ENCODE assay signal across 1 cellular context in the genomic region with DNA sequence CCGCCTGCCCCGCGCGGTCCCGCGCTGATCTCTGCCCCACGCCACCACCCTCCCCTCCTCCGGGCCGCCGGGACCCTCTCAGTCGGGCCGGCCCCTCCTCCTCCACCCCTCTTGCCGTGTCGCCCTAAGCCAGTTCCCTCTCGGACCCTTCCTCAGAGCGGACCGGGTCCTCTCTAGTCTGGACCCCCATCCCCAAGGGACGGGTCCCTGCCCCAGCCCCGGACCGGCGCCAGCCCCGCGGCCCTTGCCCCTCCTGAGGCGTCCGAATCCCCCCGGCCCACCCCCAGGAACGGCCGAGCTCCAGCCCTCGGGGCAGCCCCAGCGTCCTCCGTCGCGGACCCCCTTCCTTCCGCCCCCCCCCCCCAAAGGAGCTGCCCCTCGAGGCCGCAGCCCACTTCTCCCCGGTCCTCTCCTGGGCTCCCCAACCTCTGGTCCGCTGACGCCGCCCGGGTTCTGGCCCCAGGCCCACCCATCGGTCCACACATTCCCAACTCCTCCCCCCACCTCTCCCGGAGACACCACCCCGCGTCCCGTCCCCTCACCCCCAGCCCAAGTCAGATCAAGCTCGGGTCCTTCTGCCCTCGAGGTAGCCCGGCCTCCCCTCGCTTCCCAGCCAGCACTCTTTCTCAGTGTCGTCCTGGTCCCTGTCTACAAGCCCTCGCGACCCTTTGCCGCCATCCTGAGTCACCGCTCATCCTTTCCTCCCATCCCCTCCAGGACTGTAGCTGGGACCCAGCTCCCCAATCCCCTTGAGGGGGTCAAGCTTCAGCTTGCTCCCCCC.
TF ChIP-seq lines count a peak whose summit lies in the region.

No MANE protein-coding gene starts in this region.

TF ChIP-seq in HepG2, 621 proteins besides CTCF, POLR2A, EP300 and RAD21:
- TF ChIP-seq ZNF142 (CRISPR knock-in tag; IDR thresholded peaks at IDR 0.05) = no peak
- TF ChIP-seq HMGXB4 (CRISPR knock-in tag; IDR thresholded peaks at IDR 0.05; ENCODE audit: borderline replicate concordance in 1 of 2, low read depth in 1 of 2) = peak in 1 of 2 experiments; percentile 26; a peak in 1 of 4 replicates
- peak; percentile 20; the same call in 1 of the 2 replicates for TF ChIP-seq KDM2A (CRISPR knock-in tag; IDR thresholded peaks at IDR 0.05; ENCODE audit: borderline replicate concordance, low read depth)
- TF ChIP-seq, protein P1, sequence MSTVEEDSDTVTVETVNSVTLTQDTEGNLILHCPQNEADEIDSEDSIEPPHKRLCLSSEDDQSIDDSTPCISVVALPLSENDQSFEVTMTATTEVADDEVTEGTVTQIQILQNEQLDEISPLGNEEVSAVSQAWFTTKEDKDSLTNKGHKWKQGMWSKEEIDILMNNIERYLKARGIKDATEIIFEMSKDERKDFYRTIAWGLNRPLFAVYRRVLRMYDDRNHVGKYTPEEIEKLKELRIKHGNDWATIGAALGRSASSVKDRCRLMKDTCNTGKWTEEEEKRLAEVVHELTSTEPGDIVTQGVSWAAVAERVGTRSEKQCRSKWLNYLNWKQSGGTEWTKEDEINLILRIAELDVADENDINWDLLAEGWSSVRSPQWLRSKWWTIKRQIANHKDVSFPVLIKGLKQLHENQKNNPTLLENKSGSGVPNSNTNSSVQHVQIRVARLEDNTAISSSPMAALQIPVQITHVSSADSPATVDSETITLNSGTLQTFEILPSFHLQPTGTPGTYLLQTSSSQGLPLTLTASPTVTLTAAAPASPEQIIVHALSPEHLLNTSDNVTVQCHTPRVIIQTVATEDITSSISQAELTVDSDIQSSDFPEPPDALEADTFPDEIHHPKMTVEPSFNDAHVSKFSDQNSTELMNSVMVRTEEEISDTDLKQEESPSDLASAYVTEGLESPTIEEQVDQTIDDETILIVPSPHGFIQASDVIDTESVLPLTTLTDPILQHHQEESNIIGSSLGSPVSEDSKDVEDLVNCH (CRISPR knock-in tag; IDR thresholded peaks at IDR 0.05) = no peak
- TF ChIP-seq ZFY (CRISPR knock-in tag; IDR thresholded peaks at IDR 0.05) = peak; percentile 48; the same call in 1 of the 2 replicates
- 0 out of 2 replicates have a peak, but pooled peaks have one; percentile 47 for TF ChIP-seq TERF1 (CRISPR knock-in tag; IDR thresholded peaks at IDR 0.05)
- TF ChIP-seq ZNF263 (CRISPR knock-in tag; IDR thresholded peaks at IDR 0.05) = 0 out of 2 replicates have a peak, but pooled peaks have one; percentile 3
- TF ChIP-seq ZBTB7B (CRISPR knock-in tag; IDR thresholded peaks at IDR 0.05) = 0 out of 2 replicates have a peak, but pooled peaks have one; percentile 11
- peak; percentile 44; the same call in 1 of the 2 replicates for TF ChIP-seq PHF8 (CRISPR knock-in tag; IDR thresholded peaks at IDR 0.05)
- TF ChIP-seq, protein P2, sequence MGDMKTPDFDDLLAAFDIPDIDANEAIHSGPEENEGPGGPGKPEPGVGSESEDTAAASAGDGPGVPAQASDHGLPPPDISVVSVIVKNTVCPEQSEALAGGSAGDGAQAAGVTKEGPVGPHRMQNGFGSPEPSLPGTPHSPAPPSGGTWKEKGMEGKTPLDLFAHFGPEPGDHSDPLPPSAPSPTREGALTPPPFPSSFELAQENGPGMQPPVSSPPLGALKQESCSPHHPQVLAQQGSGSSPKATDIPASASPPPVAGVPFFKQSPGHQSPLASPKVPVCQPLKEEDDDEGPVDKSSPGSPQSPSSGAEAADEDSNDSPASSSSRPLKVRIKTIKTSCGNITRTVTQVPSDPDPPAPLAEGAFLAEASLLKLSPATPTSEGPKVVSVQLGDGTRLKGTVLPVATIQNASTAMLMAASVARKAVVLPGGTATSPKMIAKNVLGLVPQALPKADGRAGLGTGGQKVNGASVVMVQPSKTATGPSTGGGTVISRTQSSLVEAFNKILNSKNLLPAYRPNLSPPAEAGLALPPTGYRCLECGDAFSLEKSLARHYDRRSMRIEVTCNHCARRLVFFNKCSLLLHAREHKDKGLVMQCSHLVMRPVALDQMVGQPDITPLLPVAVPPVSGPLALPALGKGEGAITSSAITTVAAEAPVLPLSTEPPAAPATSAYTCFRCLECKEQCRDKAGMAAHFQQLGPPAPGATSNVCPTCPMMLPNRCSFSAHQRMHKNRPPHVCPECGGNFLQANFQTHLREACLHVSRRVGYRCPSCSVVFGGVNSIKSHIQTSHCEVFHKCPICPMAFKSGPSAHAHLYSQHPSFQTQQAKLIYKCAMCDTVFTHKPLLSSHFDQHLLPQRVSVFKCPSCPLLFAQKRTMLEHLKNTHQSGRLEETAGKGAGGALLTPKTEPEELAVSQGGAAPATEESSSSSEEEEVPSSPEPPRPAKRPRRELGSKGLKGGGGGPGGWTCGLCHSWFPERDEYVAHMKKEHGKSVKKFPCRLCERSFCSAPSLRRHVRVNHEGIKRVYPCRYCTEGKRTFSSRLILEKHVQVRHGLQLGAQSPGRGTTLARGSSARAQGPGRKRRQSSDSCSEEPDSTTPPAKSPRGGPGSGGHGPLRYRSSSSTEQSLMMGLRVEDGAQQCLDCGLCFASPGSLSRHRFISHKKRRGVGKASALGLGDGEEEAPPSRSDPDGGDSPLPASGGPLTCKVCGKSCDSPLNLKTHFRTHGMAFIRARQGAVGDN (CRISPR knock-in tag; IDR thresholded peaks at IDR 0.05) = peak; percentile 3; the same call in 1 of the 2 replicates
- no peak for TF ChIP-seq PLRG1 (conservative IDR thresholded peaks at IDR 0.05)
- TF ChIP-seq, protein P3, sequence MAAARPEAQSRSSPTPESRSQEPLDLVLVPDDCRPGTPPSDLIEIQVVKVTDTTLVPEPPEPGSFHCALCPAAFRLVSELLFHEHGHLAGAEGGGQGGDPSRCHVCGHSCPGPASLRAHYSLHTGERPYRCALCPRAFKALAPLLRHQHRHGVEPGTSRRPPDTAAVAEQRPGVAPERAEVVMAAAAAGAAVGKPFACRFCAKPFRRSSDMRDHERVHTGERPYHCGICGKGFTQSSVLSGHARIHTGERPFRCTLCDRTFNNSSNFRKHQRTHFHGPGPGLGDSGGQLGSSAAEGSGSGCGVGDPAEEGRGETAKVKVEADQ (CRISPR knock-in tag; IDR thresholded peaks at IDR 0.05; ENCODE audit: borderline replicate concordance) = 0 out of 2 replicates have a peak, but pooled peaks have one; percentile 22
- 0 out of 2 replicates have a peak, but pooled peaks have one; percentile 18 for TF ChIP-seq TFDP1 (CRISPR knock-in tag; IDR thresholded peaks at IDR 0.05; ENCODE audit: borderline replicate concordance)
- 0 out of 2 replicates have a peak, but pooled peaks have one; percentile 22 for TF ChIP-seq RBFOX2 (IDR thresholded peaks at IDR 0.05; ENCODE audit: low read depth, low read length)
- TF ChIP-seq ZNF543 (CRISPR knock-in tag; IDR thresholded peaks at IDR 0.05) = peak; percentile 14; the same call in 1 of the 2 replicates
- TF ChIP-seq, protein P4, sequence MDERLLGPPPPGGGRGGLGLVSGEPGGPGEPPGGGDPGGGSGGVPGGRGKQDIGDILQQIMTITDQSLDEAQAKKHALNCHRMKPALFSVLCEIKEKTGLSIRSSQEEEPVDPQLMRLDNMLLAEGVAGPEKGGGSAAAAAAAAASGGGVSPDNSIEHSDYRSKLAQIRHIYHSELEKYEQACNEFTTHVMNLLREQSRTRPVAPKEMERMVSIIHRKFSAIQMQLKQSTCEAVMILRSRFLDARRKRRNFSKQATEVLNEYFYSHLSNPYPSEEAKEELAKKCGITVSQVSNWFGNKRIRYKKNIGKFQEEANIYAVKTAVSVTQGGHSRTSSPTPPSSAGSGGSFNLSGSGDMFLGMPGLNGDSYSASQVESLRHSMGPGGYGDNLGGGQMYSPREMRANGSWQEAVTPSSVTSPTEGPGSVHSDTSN (CRISPR knock-in tag; IDR thresholded peaks at IDR 0.05) = no peak
